9 cellular contexts compared by ENCODE assay signal in the genomic region with DNA sequence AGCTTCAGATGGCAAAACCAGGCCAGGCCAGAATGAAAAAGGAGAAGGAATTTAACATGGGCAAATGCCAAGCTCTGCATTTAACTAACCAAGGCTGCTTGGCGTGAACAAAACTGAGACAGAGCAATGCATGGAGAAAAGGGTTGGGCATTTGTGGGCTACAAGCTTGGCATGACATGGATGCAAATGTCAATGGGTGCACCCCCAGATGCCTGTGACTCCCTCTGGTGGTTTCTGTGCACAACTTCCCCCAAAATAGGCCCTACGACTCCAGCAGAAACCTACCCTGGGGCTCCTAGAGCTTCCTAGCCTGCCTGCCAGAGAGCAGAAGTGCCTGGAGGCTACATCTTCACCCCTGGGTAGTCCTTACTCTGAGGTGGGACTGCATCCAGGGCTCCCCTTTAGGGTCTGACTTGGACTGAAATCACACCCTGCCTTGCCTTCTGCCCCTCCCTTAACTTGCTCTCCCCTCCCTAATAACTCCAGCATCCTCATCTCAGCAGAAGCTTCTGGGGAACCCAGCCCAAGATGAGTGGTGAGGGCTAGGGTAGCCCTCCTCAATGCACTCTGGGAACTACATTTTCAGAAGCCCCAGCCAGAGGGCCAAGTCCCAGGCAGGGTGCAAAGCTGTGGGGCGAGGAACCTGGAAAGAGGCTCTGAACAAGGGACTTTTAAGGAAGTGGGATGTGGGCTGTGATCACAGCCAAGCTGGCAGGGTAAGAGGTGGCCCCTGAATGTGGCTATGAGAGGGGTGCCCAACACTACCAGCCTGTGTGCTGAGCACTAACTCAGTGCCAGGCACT. TPM values are rescaled to one million over a fixed set of nuclear protein-coding genes. Genes with fewer than 3 reads are reported as not detected.
DNase-seq lines count a peak whose midpoint lies in the region; ATAC-seq and TF ChIP-seq lines count a peak whose summit lies in the region.
"Had no signal": no experiment of that assay in that cellular context is flagged by ENCODE, and none has a peak within 500 bp of the region (broad histone marks: within the 10 kb centered on the region; RNA-seq: fewer than 3 reads in every experiment).

No MANE protein-coding gene starts in this region.

- TF ChIP-seq CTCF in GM12875 (IDR thresholded peaks at IDR 0.05; ENCODE audit: borderline replicate concordance, insufficient read depth, low read depth, low read length) (peak; percentile 53), heart left ventricle (IDR thresholded peaks at IDR 0.05) (peak in 4 of 12 donors; percentile 5 to 12 (median 10))

- no peak for TF ChIP-seq POLR2A in heart left ventricle (IDR thresholded peaks at IDR 0.05)

- H3K27ac ChIP-seq in heart left ventricle, result no peak overlapping the region

- no peak overlapping the region for H3K4me3 ChIP-seq in GM12875 (ENCODE audit: low read depth, low read length)
- H3K4me3 ChIP-seq in heart left ventricle, result no peak overlapping the region

- H3K9me3 ChIP-seq in heart left ventricle, result no peaks in the 10 kb centered on the region

- H3K27me3 ChIP-seq in heart left ventricle, result peaks cover 0 to 60% (median 17%) of the 10 kb centered on the region in 9 donors

- H3K4me1 ChIP-seq in heart left ventricle, result peaks cover 0 to 9% (median 0%) of the 10 kb centered on the region in 12 donors

- ATAC-seq in heart left ventricle, result no peak
- no peak for ATAC-seq in HG03159 (IDR thresholded peaks at IDR 0.05; ENCODE audit: unreplicated experiment)
- no peak for ATAC-seq in HG02973 (IDR thresholded peaks at IDR 0.05; ENCODE audit: unreplicated experiment)
- no peak for ATAC-seq in HG03135 (IDR thresholded peaks at IDR 0.05; ENCODE audit: unreplicated experiment)

- H3K36me3 ChIP-seq in heart left ventricle, result no peaks in the 10 kb centered on the region

- peak; percentile 30 for DNase-seq in A172 (ENCODE audit: low spot score)
- peak; percentile 54 for DNase-seq in SW480 (ENCODE audit: low spot score)
- DNase-seq in heart left ventricle, result peak in 4 of 5 donors; percentile 5 to 56 (median 19)
- DNase-seq in NCI-H2171 (lab: John Stamatoyannopoulos, UW), result no peak

- intact Hi-C loops in heart left ventricle (cut with DNase I), result loop anchor here in 1 of 10 donors (2.0 kb wide), 1 partner anchor 16 kb away; no protein-coding TSS in a partner anchor

- WGBS in heart left ventricle, 4 donors, result 70 to 76% (median 71%) methylated on average over 3 of the region's 3 CpGs

RNA-seq across cellular contexts. Expression of gene GPRIN2, which starts 11.3 kb away (rescaled TPM):
- not detected in 2 replicates for total RNA-seq in A172 (2014; rRNA removed; shearing (Covaris generic))
- under 1 TPM in 1 of 9 donors, not detected in 8; 0.50 TPM for total RNA-seq in heart left ventricle
- not detected for polyA plus RNA-seq in heart left ventricle
- total RNA-seq: pulmonary artery endothelial cell had no signal

RNA-seq across cellular contexts. Expression of gene SYT15, which starts 33.7 kb away (rescaled TPM):
- not detected in 2 replicates for total RNA-seq in A172 (2014; rRNA removed; shearing (Covaris generic))
- total RNA-seq in heart left ventricle, result 1 to 10 TPM; 1.0 to 5.2 (median 2.9) TPM
- polyA plus RNA-seq in heart left ventricle, result 1 to 10 TPM; 1.2 to 1.3 TPM
